27 cellular contexts compared by ENCODE assay signal in the genomic region with DNA sequence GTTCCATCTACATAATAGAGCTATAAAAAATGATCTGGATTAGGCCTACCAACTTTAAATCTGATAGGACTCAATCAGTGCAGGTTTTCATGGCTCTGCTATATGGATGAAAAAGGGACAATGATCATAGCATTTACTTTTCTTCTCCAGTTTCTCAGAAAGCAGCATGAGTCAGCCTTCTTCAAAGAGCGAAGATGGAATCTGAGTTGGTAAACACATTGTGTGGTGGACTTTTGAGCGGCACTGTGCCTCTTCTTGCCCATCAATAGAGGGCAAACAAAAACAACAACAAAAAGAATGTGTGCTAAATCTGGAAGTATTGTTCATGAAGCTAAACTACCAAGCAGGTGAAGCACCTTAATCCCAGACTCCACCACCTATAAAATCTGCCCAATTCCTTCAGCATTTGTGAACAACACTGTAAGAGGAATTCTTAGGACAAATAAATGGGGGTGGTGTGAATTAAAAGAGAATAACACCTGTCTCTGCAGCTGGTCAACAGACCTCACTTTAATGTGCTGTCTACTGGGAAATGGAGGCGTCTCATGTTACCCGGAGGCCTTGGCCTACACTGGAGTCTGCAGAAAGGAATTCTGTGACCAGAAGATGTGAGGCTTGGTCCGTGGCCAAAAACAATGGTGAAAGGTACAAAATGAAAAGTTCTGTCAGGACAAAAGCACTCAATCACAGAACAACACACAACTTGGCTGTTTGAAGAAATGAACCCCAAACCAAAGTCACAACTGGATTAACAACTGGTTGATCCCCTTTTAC.
DNase-seq lines count a peak whose midpoint lies in the region; ATAC-seq, FAIRE-seq and TF ChIP-seq lines count a peak whose summit lies in the region.
"Had no signal": no experiment of that assay in that cellular context is flagged by ENCODE, and none has a peak within 500 bp of the region (broad histone marks: within the 10 kb centered on the region; RNA-seq: fewer than 3 reads in every experiment).

No MANE protein-coding gene starts in this region.

- H3K36me3 ChIP-seq in SJSA1 (no peaks in the 10 kb centered on the region), heart left ventricle (no peaks in the 10 kb centered on the region)
- H3K36me3 ChIP-seq: neural progenitor cell had no signal

- intact Hi-C loops in CD14-positive monocyte (cut with micrococcal nuclease) = no loop called here
- intact Hi-C loops in heart left ventricle (cut with DNase I) = no loop called here

- H3K9me3 ChIP-seq in SJSA1 (replicated peaks) = no peaks in the 10 kb centered on the region
- H3K9me3 ChIP-seq in heart left ventricle = no peaks in the 10 kb centered on the region
- H3K9me3 ChIP-seq: testis had no signal

- DNase-seq in COLO668 (lab: John Stamatoyannopoulos, UW; ENCODE audit: unreplicated experiment) (peak; percentile 36), HTR-8/SVneo (ENCODE audit: insufficient read length, low spot score) (no peak), SJSA1 (ENCODE audit: low read depth in 1 of 2, low spot score in 2 of 2) (peak in 1 of 2 experiments; percentile 57), left kidney (ENCODE audit: low read depth, low spot score) (peak; percentile 79), CD14-positive monocyte (ENCODE audit: low spot score) (no peak), T-cell (no peak), heart left ventricle (no peak)
- DNase-seq: activated CD4-positive, alpha-beta T cell treated with anti-CD3 and anti-CD28 coated beads for 1 hour; activated CD8-positive, alpha-beta memory T cell treated with anti-CD3 and anti-CD28 coated beads for 24 hours; activated naive CD4-positive, alpha-beta T cell treated with Interleukin-2 at 50 U/mL for 16 hours; activated T-cell treated with anti-CD3 and anti-CD28 coated beads, Interleukin-2, amount 50 U/mL, for 4 hours; amniotic stem cell; central memory CD4-positive, alpha-beta T cell; DMS79; dorsolateral prefrontal cortex; left ventricle myocardium superior; NCI-H1436 treated with DMSO at 0.1 percent for 48 hours; stimulated activated CD4-positive, alpha-beta T cell treated with anti-CD3 and anti-CD28 coated beads, Interleukin-2, amount 100 ng/mL, for 24 hours; testis had no signal

- ATAC-seq in T-cell (replicated peaks in 1 of 4) (no peak), GM21737 (IDR thresholded peaks at IDR 0.05; ENCODE audit: unreplicated experiment) (no peak), heart left ventricle (no peak)
- ATAC-seq: activated T-cell treated with anti-CD3 and anti-CD28 coated beads, Interleukin-2, amount 50 U/mL, for 4 hours; left ventricle myocardium superior; stimulated activated memory B cell treated with anti-CD40 and anti-IgM and Interleukin-4, amounts not matched to agents 10 μg/mL and 1 μg/mL and 100 μg/mL, for 72 hours had no signal

- 81 to 90% (median 87%) methylated on average over 5 of the region's 5 CpGs for WGBS in heart left ventricle, 4 donors

- H3K27ac Mint-ChIP-seq in CD14-positive monocyte (no peak overlapping the region), T-cell (no peak overlapping the region)
- H3K27ac Mint-ChIP-seq: neural progenitor cell; progenitor cell of endocrine pancreas; stimulated activated memory B cell treated with anti-CD40 and anti-IgM and Interleukin-4, amounts not matched to agents 10 μg/mL and 1 μg/mL and 100 μg/mL, for 72 hours had no signal

- H3K4me1 ChIP-seq in SJSA1 (replicated peaks) (peaks cover 36% of the 10 kb centered on the region), heart left ventricle (peaks cover 0 to 5% (median 0%) of the 10 kb centered on the region in 12 donors)
- H3K4me1 ChIP-seq: testis had no signal

- H3K4me1 Mint-ChIP-seq in CD14-positive monocyte = peaks cover 2% of the 10 kb centered on the region
- no peaks in the 10 kb centered on the region for H3K4me1 Mint-ChIP-seq in T-cell
- H3K4me1 Mint-ChIP-seq: stimulated activated memory B cell treated with anti-CD40 and anti-IgM and Interleukin-4, amounts not matched to agents 10 μg/mL and 1 μg/mL and 100 μg/mL, for 72 hours had no signal

- H3K4me3 Mint-ChIP-seq in CD14-positive monocyte (no peak overlapping the region), T-cell (no peak overlapping the region)
- H3K4me3 Mint-ChIP-seq: activated T-cell treated with anti-CD3 and anti-CD28 coated beads, Interleukin-2, amount 50 U/mL, for 4 hours; neural progenitor cell; stimulated activated memory B cell treated with anti-CD40 and anti-IgM and Interleukin-4, amounts not matched to agents 10 μg/mL and 1 μg/mL and 100 μg/mL, for 72 hours had no signal

- no peak for TF ChIP-seq CTCF in CD14-positive monocyte (IDR thresholded peaks at IDR 0.05)
- no peak for TF ChIP-seq CTCF in heart left ventricle (IDR thresholded peaks at IDR 0.05)

- peak; percentile 33 for FAIRE-seq in HTR-8/SVneo (lab: Jason Lieb, UNC)
- FAIRE-seq: H54, TTC549 had no signal

- H3K36me3 Mint-ChIP-seq in CD14-positive monocyte (no peaks in the 10 kb centered on the region), T-cell (no peaks in the 10 kb centered on the region)
- H3K36me3 Mint-ChIP-seq: neural progenitor cell; stimulated activated memory B cell treated with anti-CD40 and anti-IgM and Interleukin-4, amounts not matched to agents 10 μg/mL and 1 μg/mL and 100 μg/mL, for 72 hours had no signal

- CTCF ChIA-PET in T-cell (lab: Charles Lee) = no interaction called here

- H3K27ac ChIP-seq in SJSA1 (0 out of 2 replicates have a peak overlapping the region, but pooled peaks have one; percentile 5), heart left ventricle (no peak overlapping the region)
- H3K27ac ChIP-seq: dorsolateral prefrontal cortex, hepatocyte, neural progenitor cell, skin epidermis, testis had no signal

- H3K27me3 ChIP-seq in SJSA1 (replicated peaks) (no peaks in the 10 kb centered on the region), heart left ventricle (no peaks in the 10 kb centered on the region)
- H3K27me3 ChIP-seq: dorsolateral prefrontal cortex, hepatocyte, neural progenitor cell, testis had no signal

- H3K27me3 Mint-ChIP-seq in CD14-positive monocyte (ENCODE audit: low read depth in 3 of 3) (peaks cover 0 to 2% (median 0%) of the 10 kb centered on the region in 3 donors), T-cell (peaks cover 3 to 6% of the 10 kb centered on the region in 2 donors)
- H3K27me3 Mint-ChIP-seq: progenitor cell of endocrine pancreas; stimulated activated memory B cell treated with anti-CD40 and anti-IgM and Interleukin-4, amounts not matched to agents 10 μg/mL and 1 μg/mL and 100 μg/mL, for 72 hours had no signal

- no peak for TF ChIP-seq POLR2A in heart left ventricle (IDR thresholded peaks at IDR 0.05)

- H3K4me3 ChIP-seq in SJSA1 (no peak overlapping the region), heart left ventricle (no peak overlapping the region)
- H3K4me3 ChIP-seq: dorsolateral prefrontal cortex, hepatocyte, neural progenitor cell, skin epidermis, testis had no signal

- POLR2A ChIA-PET in T-cell (lab: Charles Lee) = no interaction called here

- peaks cover 0 to 3% (median 0%) of the 10 kb centered on the region in 7 donors for H3K9me3 Mint-ChIP-seq in CD14-positive monocyte
- no peaks in the 10 kb centered on the region for H3K9me3 Mint-ChIP-seq in T-cell
- H3K9me3 Mint-ChIP-seq: activated T-cell treated with anti-CD3 and anti-CD28 coated beads, Interleukin-2, amount 50 U/mL, for 4 hours had no signal

Comparison
In these comparisons a context has a peak if more than half of its experiments do, and no peak if none do; other contexts are left out.
1. DNase-seq: peak in COLO668 (single experiment) and left kidney (single experiment); none in HTR-8/SVneo (single experiment), CD14-positive monocyte (single experiment), T-cell (0 of 34) and heart left ventricle (0 of 5).